Comparison of ENCODE assay signal across 1 cellular context in the genomic region with DNA sequence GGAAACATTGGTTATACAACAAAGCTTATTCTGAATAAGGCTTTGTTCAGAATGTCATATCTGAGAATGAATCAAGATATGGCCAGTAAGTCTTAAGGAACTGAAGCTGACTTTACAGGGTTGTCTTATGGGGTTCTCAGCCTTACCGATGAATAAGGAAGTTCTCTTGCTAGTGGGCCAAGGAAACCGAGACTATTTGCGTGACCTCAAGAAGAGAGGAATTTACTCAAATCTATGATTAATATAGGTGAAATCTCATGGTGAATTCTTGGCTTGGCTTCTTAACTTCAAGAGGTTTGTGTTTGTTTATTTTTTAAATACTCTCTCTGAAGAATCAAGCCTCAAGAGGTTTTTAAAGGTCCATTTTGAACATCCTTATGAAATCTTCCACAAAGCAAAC.
TF ChIP-seq lines count a peak whose summit lies in the region.

No MANE protein-coding gene starts in this region.

TF ChIP-seq in IMR-90, 13 proteins besides CTCF, POLR2A, EP300 and RAD21 (continued from another document):
- TF ChIP-seq, protein P1, sequence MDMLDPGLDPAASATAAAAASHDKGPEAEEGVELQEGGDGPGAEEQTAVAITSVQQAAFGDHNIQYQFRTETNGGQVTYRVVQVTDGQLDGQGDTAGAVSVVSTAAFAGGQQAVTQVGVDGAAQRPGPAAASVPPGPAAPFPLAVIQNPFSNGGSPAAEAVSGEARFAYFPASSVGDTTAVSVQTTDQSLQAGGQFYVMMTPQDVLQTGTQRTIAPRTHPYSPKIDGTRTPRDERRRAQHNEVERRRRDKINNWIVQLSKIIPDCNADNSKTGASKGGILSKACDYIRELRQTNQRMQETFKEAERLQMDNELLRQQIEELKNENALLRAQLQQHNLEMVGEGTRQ (IDR thresholded peaks at IDR 0.05; ENCODE audit: low read depth, low read length) = no peak
- no peak for TF ChIP-seq RFX5 (IDR thresholded peaks at IDR 0.05; ENCODE audit: low read depth, low read length)
